Comparison of ENCODE assay signal across 8 cellular contexts in the genomic region with DNA sequence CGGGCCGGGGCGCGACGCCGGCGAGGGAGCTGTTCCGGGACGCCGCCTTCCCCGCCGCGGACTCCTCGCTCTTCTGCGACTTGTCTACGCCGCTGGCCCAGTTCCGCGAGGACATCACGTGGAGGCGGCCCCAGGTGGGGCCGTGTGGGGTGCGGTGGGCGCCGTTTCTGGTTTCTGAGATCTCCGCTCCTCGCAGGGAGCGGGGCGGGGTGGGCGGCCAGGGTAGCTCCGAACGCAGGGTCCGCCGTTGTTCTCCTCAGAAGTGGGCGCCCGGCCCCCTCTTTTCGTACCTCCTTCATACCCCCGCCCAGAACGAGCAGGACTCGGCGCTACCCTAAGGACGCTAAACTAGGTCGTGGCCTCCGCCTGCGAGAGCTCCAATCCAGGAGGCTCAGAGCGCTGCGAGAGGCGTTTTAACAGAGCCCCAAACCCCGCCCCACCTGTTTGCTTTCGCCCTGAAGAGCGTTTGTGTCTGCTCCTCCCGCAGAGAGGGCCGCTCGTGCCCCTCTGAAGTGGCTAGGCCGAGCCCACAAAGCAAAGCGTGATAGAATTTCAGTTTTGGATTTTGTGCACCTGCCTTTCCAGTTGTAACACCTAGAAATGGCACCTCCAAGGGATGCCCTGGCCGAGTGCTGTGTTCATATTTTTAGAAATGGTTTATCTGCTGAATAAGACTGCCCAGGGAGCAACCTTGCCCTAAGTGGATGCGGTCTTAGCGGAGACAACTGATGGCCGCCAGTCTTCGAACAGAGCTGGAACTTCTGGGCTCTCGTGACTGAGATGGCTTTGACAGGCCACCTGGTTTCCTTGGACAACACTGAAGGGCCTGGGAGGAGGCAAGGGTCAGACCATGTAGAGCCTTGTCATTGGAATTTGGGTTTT. TPM values are rescaled to one million over a fixed set of nuclear protein-coding genes. Genes with fewer than 3 reads are reported as not detected.
DNase-seq lines count a peak whose midpoint lies in the region; ATAC-seq and TF ChIP-seq lines count a peak whose summit lies in the region.

No MANE protein-coding gene starts in this region.

- DNase-seq in MG63 (peak; percentile 31), WTC11 (ENCODE audit: low spot score) (peak; percentile 55), coronary artery (ENCODE audit: low spot score) (no peak), mesendoderm (peak; percentile 59), suprapubic skin (ENCODE audit: low spot score in 2 of 2) (no peak)

- peak overlapping the region; percentile 83 for H3K56ac ChIP-seq in mesendoderm (ENCODE audit: low read length)

- no peaks in the 10 kb centered on the region for H3K27me3 ChIP-seq in BLaER1
- H3K27me3 ChIP-seq in MG63: no peaks in the 10 kb centered on the region
- H3K27me3 ChIP-seq in mesendoderm (ENCODE audit: insufficient read depth, low read length, poor library complexity): no peaks in the 10 kb centered on the region
- H3K27me3 ChIP-seq in suprapubic skin: no peaks in the 10 kb centered on the region

- H3K79me1 ChIP-seq in mesendoderm (ENCODE audit: low read length): peaks cover 33% of the 10 kb centered on the region

- no peak overlapping the region for H2AK5ac ChIP-seq in mesendoderm (ENCODE audit: low read length)

- no peak overlapping the region for H2BK15ac ChIP-seq in mesendoderm (replicated peaks; ENCODE audit: low read depth)

- CTCF ChIA-PET in WTC11 (lab: Charles Lee): interaction anchor here (1.0 to 4.0 kb wide), 11 partner anchors 11 to 131 kb away, joined by 4 to 40 read pairs (median 7); partner anchors contain the start of gene RNPEPL1

- peaks cover 27% of the 10 kb centered on the region for H3K79me2 ChIP-seq in mesendoderm (ENCODE audit: control insufficient read depth, insufficient read depth, low read length)

- no peak overlapping the region for H3K23ac ChIP-seq in mesendoderm (ENCODE audit: low read length)

- H3K4me3 Mint-ChIP-seq in WTC11: peak overlapping the region; percentile 88

- no peak overlapping the region for H2BK5ac ChIP-seq in mesendoderm (ENCODE audit: low read length)

- no peak overlapping the region for H3K27ac Mint-ChIP-seq in WTC11

- TF ChIP-seq CTCF in WTC11 (IDR thresholded peaks at IDR 0.05): no peak
- no peak for TF ChIP-seq CTCF in coronary artery (IDR thresholded peaks at IDR 0.05)
- no peak for TF ChIP-seq CTCF in suprapubic skin (IDR thresholded peaks at IDR 0.05)

- peaks cover 57% of the 10 kb centered on the region for H3K4me1 ChIP-seq in BLaER1
- peaks cover 12% of the 10 kb centered on the region for H3K4me1 ChIP-seq in mesendoderm (ENCODE audit: control insufficient read depth, low read depth, low read length)
- peaks cover 40% of the 10 kb centered on the region for H3K4me1 ChIP-seq in suprapubic skin

- H3K9me3 ChIP-seq in BLaER1: no peaks in the 10 kb centered on the region
- no peaks in the 10 kb centered on the region for H3K9me3 ChIP-seq in MG63
- no peaks in the 10 kb centered on the region for H3K9me3 ChIP-seq in suprapubic skin

- peak overlapping the region; percentile 99 for H3K27ac ChIP-seq in BLaER1
- H3K27ac ChIP-seq in coronary artery: peak overlapping the region; percentile 34 to 98
- no peak overlapping the region for H3K27ac ChIP-seq in mesendoderm (ENCODE audit: low read depth, low read length)
- peak overlapping the region; percentile 94 for H3K27ac ChIP-seq in suprapubic skin

- no peak overlapping the region for H4K5ac ChIP-seq in mesendoderm (ENCODE audit: low read length)

- no peaks in the 10 kb centered on the region for H3K27me3 Mint-ChIP-seq in WTC11 (ENCODE audit: low read depth)

- H4K8ac ChIP-seq in mesendoderm (ENCODE audit: low read depth, low read length): no peak overlapping the region

- H3K36me3 ChIP-seq in BLaER1 (peaks cover 45% of the 10 kb centered on the region), MG63 (peaks cover 11% of the 10 kb centered on the region), mesendoderm (ENCODE audit: control insufficient read depth, insufficient read depth, low read length) (no peaks in the 10 kb centered on the region), suprapubic skin (peaks cover 29% of the 10 kb centered on the region)

- peak overlapping the region; percentile 98 for H3K4me3 ChIP-seq in BLaER1
- H3K4me3 ChIP-seq in MG63: peak overlapping the region; percentile 85
- H3K4me3 ChIP-seq in coronary artery: peak overlapping the region; percentile 89
- H3K4me3 ChIP-seq in mesendoderm (ENCODE audit: low read length): peak overlapping the region; percentile 78
- H3K4me3 ChIP-seq in suprapubic skin: peak overlapping the region; percentile 98

- ATAC-seq in GM19463 (IDR thresholded peaks at IDR 0.05; ENCODE audit: unreplicated experiment) (peak; percentile 1), WTC11 (peak; percentile 15), GM18873 (IDR thresholded peaks at IDR 0.05; ENCODE audit: low FRiP score, unreplicated experiment) (no peak)

- no peaks in the 10 kb centered on the region for H3K9me3 Mint-ChIP-seq in WTC11

- H4K20me1 ChIP-seq in BLaER1: peaks cover 67% of the 10 kb centered on the region

- TF ChIP-seq EP300 in suprapubic skin (IDR thresholded peaks at IDR 0.05): no peak

- H2BK120ac ChIP-seq in mesendoderm (ENCODE audit: low read depth, low read length): no peak overlapping the region

- POLR2A ChIA-PET in WTC11 (lab: Charles Lee): interaction anchor here (0.6 to 1.5 kb wide), 6 partner anchors 17 to 1037 kb away, joined by 3 to 6 read pairs (median 4); partner anchors contain the start of genes DUSP28 and KIF1A

- 0 out of 2 replicates have a peak, but pooled peaks cover 2% of the 10 kb centered on the region for H3K36me3 Mint-ChIP-seq in WTC11

- no CpG with 5 or more reads among the region's 62 CpGs for WGBS in mesendoderm (ENCODE audit: extremely low coverage, insufficient coverage, low lambda C conversion rate)
- WGBS in suprapubic skin: 0% methylated on average over 18 of the region's 62 CpGs

- peaks cover 31% of the 10 kb centered on the region for H3K4me1 Mint-ChIP-seq in WTC11

- TF ChIP-seq POLR2A in suprapubic skin (IDR thresholded peaks at IDR 0.05): no peak

- peak overlapping the region; percentile 13 for H3K18ac ChIP-seq in mesendoderm (ENCODE audit: low read length)

- H3K4ac ChIP-seq in mesendoderm (ENCODE audit: low read depth, low read length): no peak overlapping the region

- H3K9ac ChIP-seq in BLaER1 (peak overlapping the region; percentile 96), mesendoderm (ENCODE audit: low read length) (peak overlapping the region; percentile 79)

- H3K4me2 ChIP-seq in BLaER1: peak overlapping the region; percentile 90
- H3K4me2 ChIP-seq in mesendoderm (ENCODE audit: low read length): peak overlapping the region; percentile 74

TF ChIP-seq in WTC11, 78 proteins besides CTCF, POLR2A, EP300 and RAD21:
- TF ChIP-seq GRHL2 (CRISPR knock-in tag; IDR thresholded peaks at IDR 0.05; ENCODE audit: insufficient replicate concordance, severe bottlenecking): no peak

RNA-seq across cellular contexts. Expression of gene CAPN10, which starts 0.6 kb away (rescaled TPM):
- 12.5 and 18.4 TPM in 2 replicates for total RNA-seq in MG63 (2014; rRNA removed; shearing (Covaris generic); ENCODE audit: low replicate concordance)
- total RNA-seq in WTC11 (2021): 51.4 to 61.3 TPM (median 54.6 TPM) in 3 replicates
- 11.8 TPM for polyA plus RNA-seq in mesendoderm (2013, experiment 1 of 2)
- 11.6 TPM for polyA plus RNA-seq in mesendoderm (2013, experiment 2 of 2)
- total RNA-seq in suprapubic skin: 10 to 100 TPM; 31.3 to 73.6 (median 37.9) TPM

RNA-seq across cellular contexts. Expression of gene RNPEPL1, which starts 18.9 kb away (rescaled TPM):
- 13.6 and 13.9 TPM in 2 replicates for total RNA-seq in MG63 (2014; rRNA removed; shearing (Covaris generic); ENCODE audit: low replicate concordance)
- 18.8 to 20.5 TPM (median 19.4 TPM) in 3 replicates for total RNA-seq in WTC11 (2021)
- polyA plus RNA-seq in mesendoderm (2013, experiment 1 of 2): 5.8 TPM
- polyA plus RNA-seq in mesendoderm (2013, experiment 2 of 2): 5.3 TPM
- total RNA-seq in suprapubic skin: 100 to 1,000 TPM in 1 of 4 donors, 10 to 100 TPM in 3; 70.8 to 104 (median 72.6) TPM

RNA-seq across cellular contexts. Expression of gene DUSP28, which starts 27.0 kb away (rescaled TPM):
- 6.3 and 7.3 TPM in 2 replicates for total RNA-seq in MG63 (2014; rRNA removed; shearing (Covaris generic); ENCODE audit: low replicate concordance)
- total RNA-seq in WTC11 (2021) (2.2 to 2.3 TPM (median 2.2 TPM) in 3 replicates), suprapubic skin (10 to 100 TPM in 1 of 4 donors, 1 to 10 TPM in 3; 6.3 to 10.4 (median 8.3) TPM)
- 1.6 TPM for polyA plus RNA-seq in mesendoderm (2013, experiment 1 of 2)
- 1.6 TPM for polyA plus RNA-seq in mesendoderm (2013, experiment 2 of 2)

RNA-seq across cellular contexts. Expression of gene ANKMY1, which starts 29.4 kb away (rescaled TPM):
- total RNA-seq in MG63 (2014; rRNA removed; shearing (Covaris generic); ENCODE audit: low replicate concordance): 10.2 and 23.8 TPM in 2 replicates
- total RNA-seq in WTC11 (2021) (4.6 to 7.8 TPM (median 5.2 TPM) in 3 replicates), suprapubic skin (10 to 100 TPM; 12.2 to 52.1 (median 23.0) TPM)
- 2.1 TPM for polyA plus RNA-seq in mesendoderm (2013, experiment 1 of 2)
- polyA plus RNA-seq in mesendoderm (2013, experiment 2 of 2): 1.9 TPM

RNA-seq across cellular contexts. Expression of gene GPR35, which starts 38.1 kb away (rescaled TPM):
- total RNA-seq in MG63 (2014; rRNA removed; shearing (Covaris generic); ENCODE audit: low replicate concordance): 0.35 and 2.2 TPM in 2 replicates
- total RNA-seq in WTC11 (2021) (0.22 to 0.60 TPM (median 0.46 TPM) in 3 replicates), suprapubic skin (1 to 10 TPM; 1.4 to 7.5 (median 2.5) TPM)
- polyA plus RNA-seq in mesendoderm (2013, experiment 1 of 2): 0.10 TPM
- polyA plus RNA-seq in mesendoderm (2013, experiment 2 of 2): 0.13 TPM

Comparison
In these comparisons a context has a peak if more than half of its experiments do, and no peak if none do; other contexts are left out.
1. DNase-seq: peak in MG63 (single experiment), WTC11 (single experiment) and mesendoderm (single experiment); none in coronary artery (single experiment) and suprapubic skin (0 of 2).
2. Peak in every context shown above with its lines, with median percentiles within 50 percentile points of each other: H3K4me3 ChIP-seq.